ENCODE assay signal across 8 cellular contexts in the genomic region with DNA sequence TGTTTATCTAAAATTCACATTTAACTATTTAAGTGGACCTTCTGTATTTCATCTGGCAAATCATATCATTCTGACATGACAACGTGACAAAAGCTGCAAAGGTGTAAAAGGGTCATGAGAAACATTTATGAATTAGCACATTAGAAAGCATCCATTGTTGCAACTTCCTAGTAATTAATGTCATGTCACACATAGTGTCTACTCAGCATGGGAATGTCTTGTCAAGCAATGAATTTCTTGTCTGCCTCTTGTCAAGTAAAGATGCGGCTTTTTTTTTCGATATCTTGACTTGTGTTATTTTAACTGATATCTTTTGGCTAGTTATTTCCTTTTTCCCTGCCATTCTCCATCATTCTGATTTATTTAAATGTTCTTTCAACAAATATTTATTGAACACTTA.
"Had no signal": no experiment of that assay in that cellular context is flagged by ENCODE, and none has a peak within 500 bp of the region (broad histone marks: within the 10 kb centered on the region; RNA-seq: fewer than 3 reads in every experiment).

No MANE protein-coding gene starts in this region.

- DNase-seq: GDM1, GF-D8 had no signal

- FAIRE-seq: G401.6, GM12878, GM12891, GM12892, GM18507, GM19239 had no signal

- H3K4me3 ChIP-seq: GM12878 had no signal

- ATAC-seq: GM12878 had no signal
